ENCODE assay signal across 11 cellular contexts in genomic region chr5:157390924-157391297, GRCh38.
DNase-seq lines count a peak whose midpoint lies in the region; ATAC-seq and TF ChIP-seq lines count a peak whose summit lies in the region.
"Had no signal": no experiment of that assay in that cellular context is flagged by ENCODE, and none has a peak within 500 bp of the region (broad histone marks: within the 10 kb centered on the region; RNA-seq: fewer than 3 reads in every experiment).

No MANE protein-coding gene starts in this region.

- peaks cover 0 to 2% of the 10 kb centered on the region in 2 donors for H3K27me3 Mint-ChIP-seq in CD8-positive, alpha-beta memory T cell
- no peaks in the 10 kb centered on the region for H3K27me3 Mint-ChIP-seq in progenitor cell of endocrine pancreas
- H3K27me3 Mint-ChIP-seq: dendritic cell treated with granulocyte-macrophage colony-stimulating factor and Interleukin-4, amounts not matched to agents 40 ng/mL and 50 ng/mL, for 4 days had no signal

- intact Hi-C loops in aorta (cut with DNase I): no loop called here

- peaks cover 58% of the 10 kb centered on the region for H3K36me3 ChIP-seq in CD8-positive, alpha-beta memory T cell (ENCODE audit: insufficient read depth, low read length)
- no peaks in the 10 kb centered on the region for H3K36me3 ChIP-seq in RWPE2 (ENCODE audit: low read depth)
- peaks cover 67% of the 10 kb centered on the region for H3K36me3 ChIP-seq in effector memory CD4-positive, alpha-beta T cell (ENCODE audit: control insufficient read depth, insufficient read depth, low read length)
- peaks cover 0 to 2% of the 10 kb centered on the region in 2 donors for H3K36me3 ChIP-seq in aorta (ENCODE audit: control insufficient read depth in 1 of 2, insufficient read depth in 2 of 2, low read length in 1 of 2)

- CTCF ChIA-PET in CD8-positive, alpha-beta memory T cell (lab: Charles Lee): interaction anchor here (1.6 kb wide), 1 partner anchor 70 kb away, joined by 5 read pairs; the partner anchor contains the start of gene NIPAL4

- no peak overlapping the region for H3K27ac ChIP-seq in CD8-positive, alpha-beta memory T cell (ENCODE audit: low read depth, low read length)
- H3K27ac ChIP-seq in RWPE2 (ENCODE audit: poor library complexity, severe bottlenecking) (peak overlapping the region; percentile 74), aorta (ENCODE audit: low read depth in 1 of 2, low read length in 2 of 2) (no peak overlapping the region)
- peak overlapping the region; percentile 21 for H3K27ac ChIP-seq in effector memory CD4-positive, alpha-beta T cell (ENCODE audit: insufficient read depth, low read length, poor library complexity, severe bottlenecking)

- H3K27ac Mint-ChIP-seq in CD8-positive, alpha-beta memory T cell: peak overlapping the region; percentile 84 to 99 (median 96)
- H3K27ac Mint-ChIP-seq in progenitor cell of endocrine pancreas: peak overlapping the region; percentile 13
- H3K27ac Mint-ChIP-seq: dendritic cell treated with granulocyte-macrophage colony-stimulating factor and Interleukin-4, amounts not matched to agents 40 ng/mL and 50 ng/mL, for 4 days had no signal

- H3K9me3 ChIP-seq in CD8-positive, alpha-beta memory T cell (ENCODE audit: low read length): no peaks in the 10 kb centered on the region
- H3K9me3 ChIP-seq in RWPE2 (ENCODE audit: severe bottlenecking) (no peaks in the 10 kb centered on the region), aorta (ENCODE audit: control insufficient read depth, low read length) (no peaks in the 10 kb centered on the region)
- no peaks in the 10 kb centered on the region for H3K9me3 ChIP-seq in effector memory CD4-positive, alpha-beta T cell (ENCODE audit: control insufficient read depth, low read length)

- DNase-seq in CD8-positive, alpha-beta memory T cell: no peak
- DNase-seq in RWPE2 (ENCODE audit: low spot score): no peak
- DNase-seq in effector memory CD4-positive, alpha-beta T cell: no peak
- no peak for DNase-seq in progenitor cell of endocrine pancreas (ENCODE audit: low spot score, unreplicated experiment)
- no peak for DNase-seq in aorta
- no peak for DNase-seq in 8988T
- DNase-seq: COR-L47, foreskin melanocyte, NCI-H2171 treated with DMSO at 0.1 percent for 48 hours had no signal

- no peaks in the 10 kb centered on the region for H3K27me3 ChIP-seq in CD8-positive, alpha-beta memory T cell (ENCODE audit: insufficient read depth, low read length, poor library complexity, severe bottlenecking)
- H3K27me3 ChIP-seq in RWPE2 (ENCODE audit: insufficient read depth, poor library complexity, severe bottlenecking): no peaks in the 10 kb centered on the region
- no peaks in the 10 kb centered on the region for H3K27me3 ChIP-seq in effector memory CD4-positive, alpha-beta T cell (replicated peaks; ENCODE audit: control insufficient read depth, insufficient read depth, low read length, poor library complexity, severe bottlenecking)
- no peaks in the 10 kb centered on the region for H3K27me3 ChIP-seq in aorta (ENCODE audit: control insufficient read depth in 1 of 2, insufficient read depth in 2 of 2, low read length in 1 of 2)

- peaks cover 21 to 35% (median 32%) of the 10 kb centered on the region in 3 donors for H3K4me1 Mint-ChIP-seq in CD8-positive, alpha-beta memory T cell
- peaks cover 10% of the 10 kb centered on the region for H3K4me1 Mint-ChIP-seq in progenitor cell of endocrine pancreas (ENCODE audit: low read depth)

- TF ChIP-seq CTCF in RWPE2 (IDR thresholded peaks at IDR 0.05; ENCODE audit: poor library complexity, severe bottlenecking) (no peak), progenitor cell of endocrine pancreas (IDR thresholded peaks at IDR 0.05; ENCODE audit: unreplicated experiment) (no peak)

- H3K4me3 ChIP-seq in CD8-positive, alpha-beta memory T cell (ENCODE audit: low read length): no peak overlapping the region
- H3K4me3 ChIP-seq in RWPE2 (ENCODE audit: severe bottlenecking) (no peak overlapping the region), aorta (ENCODE audit: low read length in 2 of 2) (no peak overlapping the region)
- no peak overlapping the region for H3K4me3 ChIP-seq in effector memory CD4-positive, alpha-beta T cell (ENCODE audit: insufficient read depth, low read depth, low read length, poor library complexity, severe bottlenecking)

- WGBS in aorta, 2 donors: 91 to 93% methylated on average over 6 of the region's 6 CpGs

- POLR2A ChIA-PET in CD8-positive, alpha-beta memory T cell (lab: Charles Lee): no interaction called here

- ATAC-seq in RWPE2 (ENCODE audit: low read depth) (no peak), aorta (ENCODE audit: low FRiP score) (no peak), esophagus mucosa (no peak)

- H3K36me3 Mint-ChIP-seq in CD8-positive, alpha-beta memory T cell: peaks cover 21 to 77% (median 35%) of the 10 kb centered on the region in 3 donors
- peaks cover 19% of the 10 kb centered on the region for H3K36me3 Mint-ChIP-seq in progenitor cell of endocrine pancreas (ENCODE audit: insufficient read depth)

- no peaks in the 10 kb centered on the region for H3K4me1 ChIP-seq in CD8-positive, alpha-beta memory T cell (ENCODE audit: insufficient read depth, low read length)
- peaks cover 34% of the 10 kb centered on the region for H3K4me1 ChIP-seq in RWPE2 (ENCODE audit: insufficient read depth, poor library complexity, severe bottlenecking)
- no peaks in the 10 kb centered on the region for H3K4me1 ChIP-seq in effector memory CD4-positive, alpha-beta T cell (ENCODE audit: control insufficient read depth, insufficient read depth, low read length, poor library complexity, severe bottlenecking)
- H3K4me1 ChIP-seq in aorta (ENCODE audit: control insufficient read depth in 1 of 2, insufficient read depth in 2 of 2, low read length in 2 of 2): peaks cover 0 to 7% of the 10 kb centered on the region in 2 donors

- H3K9me3 Mint-ChIP-seq in CD8-positive, alpha-beta memory T cell: no peaks in the 10 kb centered on the region
- no peaks in the 10 kb centered on the region for H3K9me3 Mint-ChIP-seq in progenitor cell of endocrine pancreas (ENCODE audit: low read depth)
- H3K9me3 Mint-ChIP-seq: dendritic cell treated with granulocyte-macrophage colony-stimulating factor and Interleukin-4, amounts not matched to agents 40 ng/mL and 50 ng/mL, for 4 days had no signal

- peak overlapping the region in 2 of 7 donors; percentile 52 to 69 for H3K4me3 Mint-ChIP-seq in CD8-positive, alpha-beta memory T cell
- no peak overlapping the region for H3K4me3 Mint-ChIP-seq in progenitor cell of endocrine pancreas (ENCODE audit: low read depth)
- H3K4me3 Mint-ChIP-seq: dendritic cell treated with granulocyte-macrophage colony-stimulating factor and Interleukin-4, amounts not matched to agents 40 ng/mL and 50 ng/mL, for 4 days had no signal

Comparison
In these comparisons a context has a peak if more than half of its experiments do, and no peak if none do; other contexts are left out.
1. H3K27ac ChIP-seq: peak in RWPE2 (single experiment) and effector memory CD4-positive, alpha-beta T cell (single experiment); none in CD8-positive, alpha-beta memory T cell (single experiment) and aorta (0 of 2).